1 cellular context compared by ENCODE assay signal in the genomic region with DNA sequence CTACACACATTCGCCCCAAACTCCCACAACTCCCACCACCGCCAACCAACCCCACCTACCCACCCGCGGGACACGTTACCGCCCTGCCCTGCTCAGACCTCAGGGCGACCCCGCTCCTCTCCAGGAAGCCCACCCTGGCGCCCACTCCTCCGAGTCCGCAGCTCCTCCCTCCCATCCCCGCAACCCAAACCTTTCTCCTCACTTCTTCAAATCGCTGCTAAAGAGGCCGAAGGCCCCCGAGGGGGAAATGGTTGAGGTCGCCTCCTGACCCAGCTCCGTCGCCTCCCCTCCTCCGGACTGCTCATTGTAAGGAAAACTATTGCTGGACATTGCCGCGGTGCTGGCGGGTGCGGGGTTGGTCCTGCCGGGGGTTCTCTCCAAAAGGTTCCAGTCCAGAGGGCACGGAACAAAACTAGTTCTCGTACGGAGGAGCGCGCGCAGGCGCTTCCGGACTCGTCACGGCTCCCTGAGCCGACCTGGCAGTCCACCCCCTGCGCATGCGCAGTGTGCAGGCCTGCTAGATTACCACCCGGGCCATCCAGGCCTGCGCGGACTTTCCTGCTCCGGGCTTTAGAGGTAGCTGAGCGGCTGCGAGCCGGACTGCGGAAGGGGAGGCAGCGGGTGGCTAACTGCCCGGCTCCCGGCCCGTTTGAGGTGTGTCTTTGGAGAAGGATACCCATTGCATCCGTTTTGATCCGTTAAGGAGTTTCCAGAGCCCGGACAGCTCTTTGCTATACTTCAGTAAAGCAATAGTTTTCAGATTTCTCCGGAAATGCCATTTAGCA.
TF ChIP-seq lines count a peak whose summit lies in the region.

A gene with protein sequence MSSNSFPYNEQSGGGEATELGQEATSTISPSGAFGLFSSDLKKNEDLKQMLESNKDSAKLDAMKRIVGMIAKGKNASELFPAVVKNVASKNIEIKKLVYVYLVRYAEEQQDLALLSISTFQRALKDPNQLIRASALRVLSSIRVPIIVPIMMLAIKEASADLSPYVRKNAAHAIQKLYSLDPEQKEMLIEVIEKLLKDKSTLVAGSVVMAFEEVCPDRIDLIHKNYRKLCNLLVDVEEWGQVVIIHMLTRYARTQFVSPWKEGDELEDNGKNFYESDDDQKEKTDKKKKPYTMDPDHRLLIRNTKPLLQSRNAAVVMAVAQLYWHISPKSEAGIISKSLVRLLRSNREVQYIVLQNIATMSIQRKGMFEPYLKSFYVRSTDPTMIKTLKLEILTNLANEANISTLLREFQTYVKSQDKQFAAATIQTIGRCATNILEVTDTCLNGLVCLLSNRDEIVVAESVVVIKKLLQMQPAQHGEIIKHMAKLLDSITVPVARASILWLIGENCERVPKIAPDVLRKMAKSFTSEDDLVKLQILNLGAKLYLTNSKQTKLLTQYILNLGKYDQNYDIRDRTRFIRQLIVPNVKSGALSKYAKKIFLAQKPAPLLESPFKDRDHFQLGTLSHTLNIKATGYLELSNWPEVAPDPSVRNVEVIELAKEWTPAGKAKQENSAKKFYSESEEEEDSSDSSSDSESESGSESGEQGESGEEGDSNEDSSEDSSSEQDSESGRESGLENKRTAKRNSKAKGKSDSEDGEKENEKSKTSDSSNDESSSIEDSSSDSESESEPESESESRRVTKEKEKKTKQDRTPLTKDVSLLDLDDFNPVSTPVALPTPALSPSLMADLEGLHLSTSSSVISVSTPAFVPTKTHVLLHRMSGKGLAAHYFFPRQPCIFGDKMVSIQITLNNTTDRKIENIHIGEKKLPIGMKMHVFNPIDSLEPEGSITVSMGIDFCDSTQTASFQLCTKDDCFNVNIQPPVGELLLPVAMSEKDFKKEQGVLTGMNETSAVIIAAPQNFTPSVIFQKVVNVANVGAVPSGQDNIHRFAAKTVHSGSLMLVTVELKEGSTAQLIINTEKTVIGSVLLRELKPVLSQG (minus strand): TSS at position 449 of the 785 bp plus-strand sequence. CDS start 119 bp downstream, at position 330.

TF ChIP-seq in HEK293, 187 proteins besides CTCF, POLR2A, EP300 and RAD21 (continued from another document and continues in another):
- TF ChIP-seq ZNF366 (tag by site-specific recombination; conservative IDR thresholded peaks at IDR 0.05) (no peak), ZNF274 (IDR thresholded peaks at IDR 0.05; ENCODE audit: low read length) (no peak), ZNF274 (tag by site-specific recombination; IDR thresholded peaks at IDR 0.05; ENCODE audit: borderline replicate concordance) (no peak), TRIM28 (IDR thresholded peaks at IDR 0.05; ENCODE audit: borderline replicate concordance, low read length) (0 out of 2 replicates have a peak, but pooled peaks have one; percentile 81), ZXDB (tag by site-specific recombination; IDR thresholded peaks at IDR 0.05) (peak; percentile 82), ZBTB8A (tag by site-specific recombination; IDR thresholded peaks at IDR 0.05) (no peak), ZNF391 (tag by site-specific recombination; IDR thresholded peaks at IDR 0.05; ENCODE audit: borderline replicate concordance, low read depth) (no peak; the same call in 1 of the 2 replicates), GFI1B (tag by site-specific recombination; IDR thresholded peaks at IDR 0.05) (no peak), ZNF138 (tag by site-specific recombination; IDR thresholded peaks at IDR 0.05; ENCODE audit: borderline replicate concordance) (no peak), ZNF510 (tag by site-specific recombination; IDR thresholded peaks at IDR 0.05; ENCODE audit: insufficient replicate concordance) (no peak), ZNF23 (tag by site-specific recombination; IDR thresholded peaks at IDR 0.05; ENCODE audit: borderline replicate concordance) (no peak), ZNF610 (tag by site-specific recombination; IDR thresholded peaks at IDR 0.05; ENCODE audit: borderline replicate concordance) (no peak), ZBTB48 (tag by site-specific recombination; IDR thresholded peaks at IDR 0.05) (peak; percentile 89; the same call in 1 of the 2 replicates), ZNF660 (tag by site-specific recombination; IDR thresholded peaks at IDR 0.05) (peak; percentile 96), ZNF544 (tag by site-specific recombination; IDR thresholded peaks at IDR 0.05) (no peak), ZNF560 (tag by site-specific recombination; IDR thresholded peaks at IDR 0.05; ENCODE audit: borderline replicate concordance) (no peak), ZNF416 (tag by site-specific recombination; IDR thresholded peaks at IDR 0.05) (no peak), ZNF140 (tag by site-specific recombination; IDR thresholded peaks at IDR 0.05) (no peak), ZNF211 (tag by site-specific recombination; IDR thresholded peaks at IDR 0.05; ENCODE audit: low read depth) (no peak), ZNF707 (tag by site-specific recombination; IDR thresholded peaks at IDR 0.05) (no peak), SP2 (tag by site-specific recombination; IDR thresholded peaks at IDR 0.05) (peak; percentile 85), ZNF621 (tag by site-specific recombination; IDR thresholded peaks at IDR 0.05) (no peak), ZNF48 (tag by site-specific recombination; IDR thresholded peaks at IDR 0.05) (no peak), ZNF239 (tag by site-specific recombination; IDR thresholded peaks at IDR 0.05) (no peak), ZBTB20 (tag by site-specific recombination; IDR thresholded peaks at IDR 0.05) (peak; percentile 76; the same call in 1 of the 2 replicates), ZNF670 (tag by site-specific recombination; IDR thresholded peaks at IDR 0.05; ENCODE audit: low read depth) (no peak), ZNF529 (tag by site-specific recombination; IDR thresholded peaks at IDR 0.05; ENCODE audit: insufficient replicate concordance) (no peak), ZNF791 (tag by site-specific recombination; IDR thresholded peaks at IDR 0.05) (no peak), ZNF350 (tag by site-specific recombination; IDR thresholded peaks at IDR 0.05) (no peak)
- TF ChIP-seq, protein P1, sequence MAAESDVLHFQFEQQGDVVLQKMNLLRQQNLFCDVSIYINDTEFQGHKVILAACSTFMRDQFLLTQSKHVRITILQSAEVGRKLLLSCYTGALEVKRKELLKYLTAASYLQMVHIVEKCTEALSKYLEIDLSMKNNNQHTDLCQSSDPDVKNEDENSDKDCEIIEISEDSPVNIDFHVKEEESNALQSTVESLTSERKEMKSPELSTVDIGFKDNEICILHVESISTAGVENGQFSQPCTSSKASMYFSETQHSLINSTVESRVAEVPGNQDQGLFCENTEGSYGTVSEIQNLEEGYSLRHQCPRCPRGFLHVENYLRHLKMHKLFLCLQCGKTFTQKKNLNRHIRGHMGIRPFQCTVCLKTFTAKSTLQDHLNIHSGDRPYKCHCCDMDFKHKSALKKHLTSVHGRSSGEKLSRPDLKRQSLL (tag by site-specific recombination; IDR thresholded peaks at IDR 0.05) = peak; percentile 64; the same call in 1 of the 2 replicates
- TF ChIP-seq, protein P2, sequence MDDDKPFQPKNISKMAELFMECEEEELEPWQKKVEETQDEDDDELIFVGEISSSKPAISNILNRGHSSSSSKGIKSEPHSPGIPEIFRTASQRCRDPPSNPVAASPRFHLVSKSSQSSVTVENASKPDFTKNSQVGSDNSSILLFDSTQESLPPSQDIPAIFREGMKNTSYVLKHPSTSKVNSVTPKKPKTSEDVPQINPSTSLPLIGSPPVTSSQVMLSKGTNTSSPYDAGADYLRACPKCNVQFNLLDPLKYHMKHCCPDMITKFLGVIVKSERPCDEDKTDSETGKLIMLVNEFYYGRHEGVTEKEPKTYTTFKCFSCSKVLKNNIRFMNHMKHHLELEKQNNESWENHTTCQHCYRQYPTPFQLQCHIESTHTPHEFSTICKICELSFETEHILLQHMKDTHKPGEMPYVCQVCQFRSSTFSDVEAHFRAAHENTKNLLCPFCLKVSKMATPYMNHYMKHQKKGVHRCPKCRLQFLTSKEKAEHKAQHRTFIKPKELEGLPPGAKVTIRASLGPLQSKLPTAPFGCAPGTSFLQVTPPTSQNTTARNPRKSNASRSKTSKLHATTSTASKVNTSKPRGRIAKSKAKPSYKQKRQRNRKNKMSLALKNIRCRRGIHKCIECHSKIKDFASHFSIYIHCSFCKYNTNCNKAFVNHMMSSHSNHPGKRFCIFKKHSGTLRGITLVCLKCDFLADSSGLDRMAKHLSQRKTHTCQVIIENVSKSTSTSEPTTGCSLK (tag by site-specific recombination; IDR thresholded peaks at IDR 0.05) = no peak
- TF ChIP-seq, protein P3, sequence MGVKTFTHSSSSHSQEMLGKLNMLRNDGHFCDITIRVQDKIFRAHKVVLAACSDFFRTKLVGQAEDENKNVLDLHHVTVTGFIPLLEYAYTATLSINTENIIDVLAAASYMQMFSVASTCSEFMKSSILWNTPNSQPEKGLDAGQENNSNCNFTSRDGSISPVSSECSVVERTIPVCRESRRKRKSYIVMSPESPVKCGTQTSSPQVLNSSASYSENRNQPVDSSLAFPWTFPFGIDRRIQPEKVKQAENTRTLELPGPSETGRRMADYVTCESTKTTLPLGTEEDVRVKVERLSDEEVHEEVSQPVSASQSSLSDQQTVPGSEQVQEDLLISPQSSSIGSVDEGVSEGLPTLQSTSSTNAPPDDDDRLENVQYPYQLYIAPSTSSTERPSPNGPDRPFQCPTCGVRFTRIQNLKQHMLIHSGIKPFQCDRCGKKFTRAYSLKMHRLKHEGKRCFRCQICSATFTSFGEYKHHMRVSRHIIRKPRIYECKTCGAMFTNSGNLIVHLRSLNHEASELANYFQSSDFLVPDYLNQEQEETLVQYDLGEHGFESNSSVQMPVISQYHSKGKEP (tag by site-specific recombination; IDR thresholded peaks at IDR 0.05) = peak; percentile 84
- TF ChIP-seq, protein P4, sequence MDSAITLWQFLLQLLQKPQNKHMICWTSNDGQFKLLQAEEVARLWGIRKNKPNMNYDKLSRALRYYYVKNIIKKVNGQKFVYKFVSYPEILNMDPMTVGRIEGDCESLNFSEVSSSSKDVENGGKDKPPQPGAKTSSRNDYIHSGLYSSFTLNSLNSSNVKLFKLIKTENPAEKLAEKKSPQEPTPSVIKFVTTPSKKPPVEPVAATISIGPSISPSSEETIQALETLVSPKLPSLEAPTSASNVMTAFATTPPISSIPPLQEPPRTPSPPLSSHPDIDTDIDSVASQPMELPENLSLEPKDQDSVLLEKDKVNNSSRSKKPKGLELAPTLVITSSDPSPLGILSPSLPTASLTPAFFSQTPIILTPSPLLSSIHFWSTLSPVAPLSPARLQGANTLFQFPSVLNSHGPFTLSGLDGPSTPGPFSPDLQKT (IDR thresholded peaks at IDR 0.05; ENCODE audit: borderline replicate concordance, low read depth, low read length) = no peak
- TF ChIP-seq, protein P5, sequence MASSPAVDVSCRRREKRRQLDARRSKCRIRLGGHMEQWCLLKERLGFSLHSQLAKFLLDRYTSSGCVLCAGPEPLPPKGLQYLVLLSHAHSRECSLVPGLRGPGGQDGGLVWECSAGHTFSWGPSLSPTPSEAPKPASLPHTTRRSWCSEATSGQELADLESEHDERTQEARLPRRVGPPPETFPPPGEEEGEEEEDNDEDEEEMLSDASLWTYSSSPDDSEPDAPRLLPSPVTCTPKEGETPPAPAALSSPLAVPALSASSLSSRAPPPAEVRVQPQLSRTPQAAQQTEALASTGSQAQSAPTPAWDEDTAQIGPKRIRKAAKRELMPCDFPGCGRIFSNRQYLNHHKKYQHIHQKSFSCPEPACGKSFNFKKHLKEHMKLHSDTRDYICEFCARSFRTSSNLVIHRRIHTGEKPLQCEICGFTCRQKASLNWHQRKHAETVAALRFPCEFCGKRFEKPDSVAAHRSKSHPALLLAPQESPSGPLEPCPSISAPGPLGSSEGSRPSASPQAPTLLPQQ (tag by site-specific recombination; IDR thresholded peaks at IDR 0.05) = no peak
- TF ChIP-seq, protein P6, sequence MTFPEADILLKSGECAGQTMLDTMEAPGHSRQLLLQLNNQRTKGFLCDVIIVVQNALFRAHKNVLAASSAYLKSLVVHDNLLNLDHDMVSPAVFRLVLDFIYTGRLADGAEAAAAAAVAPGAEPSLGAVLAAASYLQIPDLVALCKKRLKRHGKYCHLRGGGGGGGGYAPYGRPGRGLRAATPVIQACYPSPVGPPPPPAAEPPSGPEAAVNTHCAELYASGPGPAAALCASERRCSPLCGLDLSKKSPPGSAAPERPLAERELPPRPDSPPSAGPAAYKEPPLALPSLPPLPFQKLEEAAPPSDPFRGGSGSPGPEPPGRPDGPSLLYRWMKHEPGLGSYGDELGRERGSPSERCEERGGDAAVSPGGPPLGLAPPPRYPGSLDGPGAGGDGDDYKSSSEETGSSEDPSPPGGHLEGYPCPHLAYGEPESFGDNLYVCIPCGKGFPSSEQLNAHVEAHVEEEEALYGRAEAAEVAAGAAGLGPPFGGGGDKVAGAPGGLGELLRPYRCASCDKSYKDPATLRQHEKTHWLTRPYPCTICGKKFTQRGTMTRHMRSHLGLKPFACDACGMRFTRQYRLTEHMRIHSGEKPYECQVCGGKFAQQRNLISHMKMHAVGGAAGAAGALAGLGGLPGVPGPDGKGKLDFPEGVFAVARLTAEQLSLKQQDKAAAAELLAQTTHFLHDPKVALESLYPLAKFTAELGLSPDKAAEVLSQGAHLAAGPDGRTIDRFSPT (tag by site-specific recombination; IDR thresholded peaks at IDR 0.05) = no peak
- TF ChIP-seq, protein P7, sequence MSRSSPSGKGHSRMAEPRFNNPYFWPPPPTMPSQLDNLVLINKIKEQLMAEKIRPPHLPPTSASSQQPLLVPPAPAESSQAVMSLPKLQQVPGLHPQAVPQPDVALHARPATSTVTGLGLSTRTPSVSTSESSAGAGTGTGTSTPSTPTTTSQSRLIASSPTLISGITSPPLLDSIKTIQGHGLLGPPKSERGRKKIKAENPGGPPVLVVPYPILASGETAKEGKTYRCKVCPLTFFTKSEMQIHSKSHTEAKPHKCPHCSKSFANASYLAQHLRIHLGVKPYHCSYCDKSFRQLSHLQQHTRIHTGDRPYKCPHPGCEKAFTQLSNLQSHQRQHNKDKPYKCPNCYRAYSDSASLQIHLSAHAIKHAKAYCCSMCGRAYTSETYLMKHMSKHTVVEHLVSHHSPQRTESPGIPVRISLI (tag by site-specific recombination; IDR thresholded peaks at IDR 0.05) = no peak
- TF ChIP-seq, protein P8, sequence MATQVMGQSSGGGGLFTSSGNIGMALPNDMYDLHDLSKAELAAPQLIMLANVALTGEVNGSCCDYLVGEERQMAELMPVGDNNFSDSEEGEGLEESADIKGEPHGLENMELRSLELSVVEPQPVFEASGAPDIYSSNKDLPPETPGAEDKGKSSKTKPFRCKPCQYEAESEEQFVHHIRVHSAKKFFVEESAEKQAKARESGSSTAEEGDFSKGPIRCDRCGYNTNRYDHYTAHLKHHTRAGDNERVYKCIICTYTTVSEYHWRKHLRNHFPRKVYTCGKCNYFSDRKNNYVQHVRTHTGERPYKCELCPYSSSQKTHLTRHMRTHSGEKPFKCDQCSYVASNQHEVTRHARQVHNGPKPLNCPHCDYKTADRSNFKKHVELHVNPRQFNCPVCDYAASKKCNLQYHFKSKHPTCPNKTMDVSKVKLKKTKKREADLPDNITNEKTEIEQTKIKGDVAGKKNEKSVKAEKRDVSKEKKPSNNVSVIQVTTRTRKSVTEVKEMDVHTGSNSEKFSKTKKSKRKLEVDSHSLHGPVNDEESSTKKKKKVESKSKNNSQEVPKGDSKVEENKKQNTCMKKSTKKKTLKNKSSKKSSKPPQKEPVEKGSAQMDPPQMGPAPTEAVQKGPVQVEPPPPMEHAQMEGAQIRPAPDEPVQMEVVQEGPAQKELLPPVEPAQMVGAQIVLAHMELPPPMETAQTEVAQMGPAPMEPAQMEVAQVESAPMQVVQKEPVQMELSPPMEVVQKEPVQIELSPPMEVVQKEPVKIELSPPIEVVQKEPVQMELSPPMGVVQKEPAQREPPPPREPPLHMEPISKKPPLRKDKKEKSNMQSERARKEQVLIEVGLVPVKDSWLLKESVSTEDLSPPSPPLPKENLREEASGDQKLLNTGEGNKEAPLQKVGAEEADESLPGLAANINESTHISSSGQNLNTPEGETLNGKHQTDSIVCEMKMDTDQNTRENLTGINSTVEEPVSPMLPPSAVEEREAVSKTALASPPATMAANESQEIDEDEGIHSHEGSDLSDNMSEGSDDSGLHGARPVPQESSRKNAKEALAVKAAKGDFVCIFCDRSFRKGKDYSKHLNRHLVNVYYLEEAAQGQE (tag by site-specific recombination; IDR thresholded peaks at IDR 0.05) = no peak
